In genomic region chr19:12639901-12640613, GRCh38 we compare ENCODE assay signal across 8 cellular contexts. TPM values are rescaled to one million over a fixed set of nuclear protein-coding genes. Genes with fewer than 3 reads are reported as not detected.
DNase-seq lines count a peak whose midpoint lies in the region; ATAC-seq and TF ChIP-seq lines count a peak whose summit lies in the region.

No MANE protein-coding gene starts in this region.

- no peak overlapping the region for H3K9ac ChIP-seq in PC-3 (ENCODE audit: low read length)

- CTCF ChIA-PET in PC-3 (lab: Charles Lee): interaction anchor here (0.6 kb wide), 1 partner anchor 29 kb away, joined by 3 read pairs; the partner anchor contains the start of genes ZNF490 and ZNF791

- H2AFZ ChIP-seq in PC-3 (ENCODE audit: low read length): peak overlapping the region; percentile 12; the same call in 1 of the 2 replicates

- ATAC-seq in PC-3 (peak; percentile 81), GM21381 (IDR thresholded peaks at IDR 0.05; ENCODE audit: unreplicated experiment) (no peak)

- H3K4me1 ChIP-seq in PC-3 (ENCODE audit: insufficient read depth, low read length): no peaks in the 10 kb centered on the region

- H3K9me3 ChIP-seq in PC-3 (ENCODE audit: low read length): no peaks in the 10 kb centered on the region

- intact Hi-C loops in PC-3 (cut with micrococcal nuclease): no loop called here

- H3K27ac Mint-ChIP-seq in nephron progenitor cell: peak overlapping the region; percentile 54

- H3K27me3 ChIP-seq in PC-3 (ENCODE audit: low read length): no peaks in the 10 kb centered on the region

- no peak overlapping the region for H3K4me2 ChIP-seq in PC-3 (ENCODE audit: low read length)

- DNase-seq in DMS79 (lab: John Stamatoyannopoulos, UW): peak; percentile 80
- DNase-seq in HK-2 (ENCODE audit: unreplicated experiment): peak; percentile 14
- peak; percentile 64 for DNase-seq in PC-3
- peak; percentile 62 to 72 for DNase-seq in activated T-helper 1 cell treated with anti-CD3 and anti-CD28 coated beads, Interleukin-2, amount 50 U/mL, for 16 hours (ENCODE audit: low read depth in 1 of 2, low spot score in 1 of 2)
- peak; percentile 74 for DNase-seq in fibroblast of villous mesenchyme (ENCODE audit: low read depth)
- peak; percentile 78 for DNase-seq in nephron progenitor cell
- DNase-seq in stimulated activated naive CD4-positive, alpha-beta T cell (lab: John Stamatoyannopoulos, UW): peak; percentile 64 to 77 (median 72)

- no TSS peak for BruUV-seq in PC-3 (replicated peaks; lab: Mats Ljungman, UMichigan)

- H3F3A ChIP-seq in PC-3 (ENCODE audit: low read length, unreplicated experiment): no peaks in the 10 kb centered on the region

- peaks cover 14% of the 10 kb centered on the region for H3K27me3 Mint-ChIP-seq in nephron progenitor cell (ENCODE audit: low read depth, poor library complexity)

- no peaks in the 10 kb centered on the region for H4K20me1 ChIP-seq in PC-3 (ENCODE audit: low read length)

- H3K9me3 Mint-ChIP-seq in nephron progenitor cell: peaks cover 28% of the 10 kb centered on the region

- TF ChIP-seq CTCF in PC-3 (conservative IDR thresholded peaks at IDR 0.05; ENCODE audit: low read depth, low read length) (peak; percentile 83), fibroblast of villous mesenchyme (IDR thresholded peaks at IDR 0.05; ENCODE audit: insufficient read depth, low read depth, low read length) (peak; percentile 77), nephron progenitor cell (IDR thresholded peaks at IDR 0.05) (peak; percentile 68)

- H3K4me3 ChIP-seq in PC-3 (ENCODE audit: low read length) (no peak overlapping the region), fibroblast of villous mesenchyme (ENCODE audit: low read depth, low read length) (peak overlapping the region; percentile 21)

- H3K27ac ChIP-seq in PC-3 (ENCODE audit: low read length): no peak overlapping the region

- peaks cover 6% of the 10 kb centered on the region for H3K4me1 Mint-ChIP-seq in nephron progenitor cell

- peaks cover 13% of the 10 kb centered on the region for H3K36me3 Mint-ChIP-seq in nephron progenitor cell (ENCODE audit: low read depth)

- H3K79me2 ChIP-seq in PC-3 (ENCODE audit: low read length): no peaks in the 10 kb centered on the region

- H3K4me3 Mint-ChIP-seq in nephron progenitor cell: peak overlapping the region; percentile 71

- no peaks in the 10 kb centered on the region for H3K36me3 ChIP-seq in PC-3 (ENCODE audit: low read depth, low read length)

- H3K9me2 ChIP-seq in PC-3 (replicated peaks; ENCODE audit: low read length): no peaks in the 10 kb centered on the region

- POLR2A ChIA-PET in PC-3 (lab: Charles Lee; ENCODE audit: unreplicated experiment): interaction anchor here (0.6 kb wide), 1 partner anchor 1497 kb away, joined by 3 read pairs; no protein-coding TSS in a partner anchor

RNA-seq across cellular contexts. Expression of gene MAN2B1, which starts 26.5 kb away (rescaled TPM):
- 62.9 and 67.5 TPM in 2 replicates for total RNA-seq in PC-3 (2014; rRNA removed)
- total RNA-seq in fibroblast of villous mesenchyme: 22.9 and 25.8 TPM in 2 replicates

RNA-seq across cellular contexts. Expression of gene WDR83, which starts 26.6 kb away (rescaled TPM):
- 39.5 and 53.5 TPM in 2 replicates for total RNA-seq in PC-3 (2014; rRNA removed)
- 6.8 and 7.3 TPM in 2 replicates for total RNA-seq in fibroblast of villous mesenchyme

RNA-seq across cellular contexts. Expression of gene ZNF791, which starts 29.3 kb away (rescaled TPM):
- total RNA-seq in PC-3 (2014; rRNA removed) (15.8 and 26.3 TPM in 2 replicates), fibroblast of villous mesenchyme (17.4 and 20.3 TPM in 2 replicates)

RNA-seq across cellular contexts. Expression of gene ZNF490, which starts 29.4 kb away (rescaled TPM):
- total RNA-seq in PC-3 (2014; rRNA removed): 6.9 and 10.7 TPM in 2 replicates
- total RNA-seq in fibroblast of villous mesenchyme: 5.2 and 7.8 TPM in 2 replicates

RNA-seq across cellular contexts. Expression of gene DHPS, which starts 41.6 kb away (rescaled TPM):
- 140 and 150 TPM in 2 replicates for total RNA-seq in PC-3 (2014; rRNA removed)
- total RNA-seq in fibroblast of villous mesenchyme: 45.7 and 50.1 TPM in 2 replicates

Comparison
In these comparisons a context has a peak if more than half of its experiments do, and no peak if none do; other contexts are left out.
1. DNase-seq: peak in every context shown above with its lines; median percentile 80 in DMS79; 78 in nephron progenitor cell; 74 in fibroblast of villous mesenchyme; 72 in stimulated activated naive CD4-positive, alpha-beta T cell; 67 in activated T-helper 1 cell treated with anti-CD3 and anti-CD28 coated beads, Interleukin-2, amount 50 U/mL, for 16 hours; 64 in PC-3; 14 in HK-2.